8 cellular contexts compared by ENCODE assay signal in the genomic region with DNA sequence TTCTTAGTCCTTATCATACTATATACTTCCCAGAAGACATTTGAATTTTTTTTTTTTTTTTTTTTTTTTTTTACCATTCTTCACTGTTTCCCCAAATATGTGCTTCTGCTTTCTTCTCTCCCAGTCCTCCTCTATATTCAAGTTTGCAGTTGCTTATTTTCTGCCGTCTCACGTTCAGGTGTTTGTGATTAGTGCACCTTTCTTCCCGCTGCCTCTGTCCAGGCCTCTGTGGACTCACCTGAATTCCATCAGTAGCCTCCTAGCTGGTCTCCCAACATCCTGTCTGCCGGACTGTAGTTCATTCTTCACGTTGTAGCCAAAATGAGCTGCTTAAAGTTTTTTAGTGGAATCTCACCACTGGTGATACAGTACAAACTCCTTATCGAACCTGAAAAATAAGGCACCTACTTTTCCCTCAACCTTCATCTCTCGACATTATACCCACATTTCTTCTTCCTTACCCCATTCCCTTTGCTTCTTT. TPM values are rescaled to one million over a fixed set of nuclear protein-coding genes. Genes with fewer than 3 reads are reported as not detected.
DNase-seq lines count a peak whose midpoint lies in the region; ATAC-seq and TF ChIP-seq lines count a peak whose summit lies in the region.

No MANE protein-coding gene starts in this region.

- H3K27ac Mint-ChIP-seq in activated CD4-positive, alpha-beta T cell treated with anti-CD3 and anti-CD28 coated beads, Interleukin-2, amount 10 ng/mL, durations not matched to agents 24 days and 14 days, result peak overlapping the region; percentile 96

- H3K27ac ChIP-seq in angular gyrus (ENCODE audit: low read depth, low read length), result peak overlapping the region; percentile 93
- peak overlapping the region in 1 of 2 donors; percentile 25 for H3K27ac ChIP-seq in liver (ENCODE audit: low read depth in 1 of 2, low read length in 2 of 2)
- H3K27ac ChIP-seq in testis, result peak overlapping the region; percentile 78 to 79

- TF ChIP-seq RAD21 in liver (IDR thresholded peaks at IDR 0.05), result no peak

- peak; percentile 59 for DNase-seq in activated CD4-positive, alpha-beta T cell treated with anti-CD3 and anti-CD28 coated beads, Interleukin-2, amount 10 ng/mL, durations not matched to agents 24 days and 14 days
- DNase-seq in activated CD4-positive, alpha-beta T cell treated with anti-CD3 and anti-CD28 coated beads for 1 hour, result no peak
- DNase-seq in testis, result no peak
- no peak for DNase-seq in NCI-H2171 (lab: John Stamatoyannopoulos, UW)
- no peak for DNase-seq in AG20443 (ENCODE audit: low spot score)

- H3K9me3 Mint-ChIP-seq in activated CD4-positive, alpha-beta T cell treated with anti-CD3 and anti-CD28 coated beads, Interleukin-2, amount 10 ng/mL, durations not matched to agents 24 days and 14 days, result peaks cover 35% of the 10 kb centered on the region

- TF ChIP-seq POLR2A in testis (IDR thresholded peaks at IDR 0.05), result no peak

- intact Hi-C loops in activated CD4-positive, alpha-beta T cell treated with anti-CD3 and anti-CD28 coated beads, Interleukin-2, amount 10 ng/mL, durations not matched to agents 24 days and 14 days (cut with micrococcal nuclease), result loop anchor here (1.0 to 5.0 kb wide), 3 partner anchors 40 to 1434 kb away; partner anchors contain the start of genes AASDHPPT, CWF19L2 and KBTBD3
- intact Hi-C loops in testis (cut with DNase I; ENCODE audit: low total_unique reads), result no loop called here

- peak overlapping the region; percentile 97 for H3K4me3 Mint-ChIP-seq in activated CD4-positive, alpha-beta T cell treated with anti-CD3 and anti-CD28 coated beads, Interleukin-2, amount 10 ng/mL, durations not matched to agents 24 days and 14 days

- H3K4me1 Mint-ChIP-seq in activated CD4-positive, alpha-beta T cell treated with anti-CD3 and anti-CD28 coated beads, Interleukin-2, amount 10 ng/mL, durations not matched to agents 24 days and 14 days, result peaks cover 37% of the 10 kb centered on the region

- H3K4me3 ChIP-seq in liver (ENCODE audit: low read depth in 1 of 3, low read length in 3 of 3) (peak overlapping the region; percentile 58 to 97 (median 59)), testis (peak overlapping the region; percentile 55 to 94)

- ATAC-seq in GM21515 (IDR thresholded peaks at IDR 0.05; ENCODE audit: unreplicated experiment), result no peak

- H3K27me3 Mint-ChIP-seq in activated CD4-positive, alpha-beta T cell treated with anti-CD3 and anti-CD28 coated beads, Interleukin-2, amount 10 ng/mL, durations not matched to agents 24 days and 14 days, result peaks cover 15% of the 10 kb centered on the region

- TF ChIP-seq CTCF in liver (IDR thresholded peaks at IDR 0.05; ENCODE audit: low read depth, low read length, missing input control), result no peak
- TF ChIP-seq CTCF in testis (IDR thresholded peaks at IDR 0.05), result no peak

- H3K36me3 Mint-ChIP-seq in activated CD4-positive, alpha-beta T cell treated with anti-CD3 and anti-CD28 coated beads, Interleukin-2, amount 10 ng/mL, durations not matched to agents 24 days and 14 days (ENCODE audit: low read depth), result peaks cover 28% of the 10 kb centered on the region

- H3K36me3 ChIP-seq in liver (ENCODE audit: control insufficient read depth in 4 of 4, insufficient read depth in 3 of 4, low read depth in 1 of 4, low read length in 3 of 4) (no peaks in the 10 kb centered on the region), testis (ENCODE audit: low read depth, missing control alignments) (no peaks in the 10 kb centered on the region)

- 92% methylated on average over 7 of the region's 7 CpGs for WGBS in liver
- 52 to 66% methylated on average over 7 of the region's 7 CpGs for WGBS in testis, 2 donors

- H3K9ac ChIP-seq in liver (ENCODE audit: low read depth in 1 of 2, low read length in 2 of 2), result no peak overlapping the region

- H3K9me3 ChIP-seq in liver (ENCODE audit: control insufficient read depth in 4 of 4, low read length in 3 of 4) (no peaks in the 10 kb centered on the region), testis (no peaks in the 10 kb centered on the region)

- H3K27me3 ChIP-seq in liver (ENCODE audit: control insufficient read depth in 4 of 4, insufficient read depth in 4 of 4, low read length in 3 of 4), result no peaks in the 10 kb centered on the region
- H3K27me3 ChIP-seq in testis, result no peaks in the 10 kb centered on the region

- H3K4me1 ChIP-seq in liver (ENCODE audit: control insufficient read depth in 4 of 4, insufficient read depth in 4 of 4, low read length in 3 of 4) (peaks cover 2 to 15% (median 8%) of the 10 kb centered on the region in 4 donors), testis (peaks cover 6% of the 10 kb centered on the region)

TF ChIP-seq in liver, 16 proteins besides CTCF, POLR2A, EP300 and RAD21:
- peak; percentile 4 for TF ChIP-seq NR2F2 (IDR thresholded peaks at IDR 0.05)
- TF ChIP-seq ZBTB33 (IDR thresholded peaks at IDR 0.05), result no peak
- no peak for TF ChIP-seq EGR1 (IDR thresholded peaks at IDR 0.05; ENCODE audit: low read depth in 2 of 2)

RNA-seq across cellular contexts. Expression of gene MSANTD4, which starts 0.8 kb away (rescaled TPM):
- total RNA-seq in activated CD4-positive, alpha-beta T cell treated with anti-CD3 and anti-CD28 coated beads, Interleukin-2, amount 10 ng/mL, durations not matched to agents 24 days and 14 days, result 21.8 and 22.8 TPM in 2 replicates
- total RNA-seq in liver, result 1 to 10 TPM; 6.8 to 8.7 TPM
- polyA plus RNA-seq in liver, result 1 to 10 TPM; 2.1 to 4.6 TPM
- 10 to 100 TPM; 20.7 to 34.4 TPM for total RNA-seq in testis
- 15.5 TPM for polyA plus RNA-seq in testis (ENCODE audit: insufficient read depth, low read depth, low replicate concordance)

RNA-seq across cellular contexts. Expression of gene KBTBD3, which starts 54.3 kb away (rescaled TPM):
- 3.8 and 4.0 TPM in 2 replicates for total RNA-seq in activated CD4-positive, alpha-beta T cell treated with anti-CD3 and anti-CD28 coated beads, Interleukin-2, amount 10 ng/mL, durations not matched to agents 24 days and 14 days
- total RNA-seq in liver, result 1 to 10 TPM; 1.3 to 3.4 TPM
- 10 to 100 TPM in 1 of 2 donors, 1 to 10 TPM in 1; 1.0 to 12.4 TPM for polyA plus RNA-seq in liver
- total RNA-seq in testis, result 1 to 10 TPM; 6.8 to 8.5 TPM
- polyA plus RNA-seq in testis (ENCODE audit: insufficient read depth, low read depth, low replicate concordance), result 15.6 TPM

RNA-seq across cellular contexts. Expression of gene AASDHPPT, which starts 54.6 kb away (rescaled TPM):
- total RNA-seq in activated CD4-positive, alpha-beta T cell treated with anti-CD3 and anti-CD28 coated beads, Interleukin-2, amount 10 ng/mL, durations not matched to agents 24 days and 14 days, result 43.8 and 45.7 TPM in 2 replicates
- total RNA-seq in liver (10 to 100 TPM; 24.0 to 29.9 TPM), testis (10 to 100 TPM; 52.2 to 56.7 TPM)
- polyA plus RNA-seq in liver (10 to 100 TPM; 13.1 to 19.2 TPM), testis (ENCODE audit: insufficient read depth, low read depth, low replicate concordance) (72.3 TPM)
